In the genomic region with DNA sequence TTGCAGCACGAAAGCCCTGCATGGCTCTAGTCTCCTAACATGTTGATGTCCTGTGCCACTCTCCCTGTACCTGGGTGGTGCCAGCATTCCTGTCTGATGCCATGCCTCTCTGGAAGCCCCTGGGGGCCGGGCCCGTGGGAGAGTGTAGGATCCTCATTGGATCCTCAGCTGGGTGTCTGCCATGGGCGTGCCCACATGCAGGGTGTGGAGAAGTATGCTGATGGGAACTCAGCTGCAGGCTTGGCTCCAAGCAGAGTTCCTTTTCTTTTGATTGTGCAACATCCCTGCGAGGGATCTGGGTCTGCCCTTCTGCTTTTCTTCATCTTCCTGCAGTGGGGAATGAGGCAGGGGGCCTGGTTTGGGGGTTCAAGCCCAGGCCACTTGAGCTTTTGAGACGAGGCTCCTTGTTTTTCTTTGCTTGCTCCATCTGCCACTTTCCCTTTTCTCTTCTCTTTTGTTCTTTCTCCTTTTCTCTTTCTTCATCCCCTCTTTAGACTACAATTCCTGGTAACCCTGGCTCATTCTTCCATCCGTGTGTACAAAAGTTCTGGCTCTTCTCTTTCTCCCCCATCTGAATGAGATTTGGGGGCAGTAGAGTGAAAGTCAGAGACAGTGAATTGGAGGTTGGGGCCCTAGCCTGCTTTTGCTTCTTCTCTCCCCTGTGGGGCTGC, we compare ENCODE assay signal across 10 cellular contexts. TPM values are rescaled to one million over a fixed set of nuclear protein-coding genes. Genes with fewer than 3 reads are reported as not detected.
DNase-seq lines count a peak whose midpoint lies in the region; ATAC-seq and TF ChIP-seq lines count a peak whose summit lies in the region.
"Had no signal": no experiment of that assay in that cellular context is flagged by ENCODE, and none has a peak within 500 bp of the region (broad histone marks: within the 10 kb centered on the region; RNA-seq: fewer than 3 reads in every experiment).

No MANE protein-coding gene starts in this region.

- H3K27ac ChIP-seq in HL-60 (replicated peaks) (no peak overlapping the region), adrenal gland (peak overlapping the region in 2 of 5 donors; percentile 18 to 54), right atrium auricular region (peak overlapping the region; percentile 38 to 74)

- peaks cover 7% of the 10 kb centered on the region for H3K36me3 Mint-ChIP-seq in stimulated activated effector memory CD8-positive, alpha-beta T cell treated with anti-CD3 and anti-CD28 coated beads, Interleukin-12 subunit alpha, Interleukin-12 subunit beta, amount 100 ng/mL, for 72 hours

- TF ChIP-seq CTCF in HL-60 (IDR thresholded peaks at IDR 0.05; ENCODE audit: insufficient read depth, low read length) (no peak), adrenal gland (IDR thresholded peaks at IDR 0.05) (no peak), right atrium auricular region (IDR thresholded peaks at IDR 0.05) (no peak)

- H3K36me3 ChIP-seq in adrenal gland (replicated peaks in 1 of 2) (no peaks in the 10 kb centered on the region), right atrium auricular region (no peaks in the 10 kb centered on the region)

- peak overlapping the region; percentile 24 for H3K27ac Mint-ChIP-seq in stimulated activated effector memory CD8-positive, alpha-beta T cell treated with anti-CD3 and anti-CD28 coated beads, Interleukin-12 subunit alpha, Interleukin-12 subunit beta, amount 100 ng/mL, for 72 hours

- no peaks in the 10 kb centered on the region for H3K9me3 Mint-ChIP-seq in stimulated activated effector memory CD8-positive, alpha-beta T cell treated with anti-CD3 and anti-CD28 coated beads, Interleukin-12 subunit alpha, Interleukin-12 subunit beta, amount 100 ng/mL, for 72 hours

- H3K4me1 Mint-ChIP-seq in stimulated activated effector memory CD8-positive, alpha-beta T cell treated with anti-CD3 and anti-CD28 coated beads, Interleukin-12 subunit alpha, Interleukin-12 subunit beta, amount 100 ng/mL, for 72 hours, result peaks cover 33% of the 10 kb centered on the region

- H3K4me1 ChIP-seq in adrenal gland (replicated peaks in 1 of 2), result peaks cover 23 to 60% of the 10 kb centered on the region in 2 donors
- peaks cover 0 to 47% of the 10 kb centered on the region in 2 donors for H3K4me1 ChIP-seq in right atrium auricular region

- intact Hi-C loops in adrenal gland (cut with DNase I), result loop anchor here in 1 of 2 donors (5.0 kb wide), 1 partner anchor 43 kb away; no protein-coding TSS in a partner anchor

- H3K27me3 ChIP-seq in HL-60 (ENCODE audit: insufficient read depth, poor library complexity, severe bottlenecking) (no peaks in the 10 kb centered on the region), adrenal gland (no peaks in the 10 kb centered on the region), right atrium auricular region (no peaks in the 10 kb centered on the region)

- H3K4me3 ChIP-seq in HL-60 (replicated peaks; ENCODE audit: insufficient read depth, low read length) (no peak overlapping the region), adrenal gland (no peak overlapping the region), right atrium auricular region (no peak overlapping the region)

- DNase-seq in HL-60 (ENCODE audit: low read depth in 1 of 2, low spot score in 1 of 2) (peak; percentile 71 to 83), adrenal gland (peak; percentile 40 to 76 (median 73)), right atrium auricular region (ENCODE audit: low spot score) (peak; percentile 90), NCI-H187 treated with DMSO at 0.1 percent for 48 hours (lab: John Stamatoyannopoulos, UW) (no peak), NCI-H1417 (lab: John Stamatoyannopoulos, UW) (no peak)
- no peak for DNase-seq in stimulated activated effector memory CD8-positive, alpha-beta T cell treated with anti-CD3 and anti-CD28 coated beads, Interleukin-12 subunit alpha, Interleukin-12 subunit beta, amount 100 ng/mL, for 72 hours (ENCODE audit: low spot score in 2 of 2)
- no peak for DNase-seq in activated CD4-positive, CD25-positive, alpha-beta regulatory T cell treated with anti-CD3 and anti-CD28 coated beads, Interleukin-2, amount 50 U/mL, for 72 hours
- DNase-seq: activated CD4-positive, alpha-beta T cell treated with anti-CD3 and anti-CD28 coated beads, Interleukin-2, amount 50 U/mL, for 1 hour; stimulated activated CD4-positive, alpha-beta T cell treated with anti-CD3 and anti-CD28 coated beads, Interleukin-2, amount 100 ng/mL, for 48 hours had no signal

- H3K4me3 Mint-ChIP-seq in stimulated activated effector memory CD8-positive, alpha-beta T cell treated with anti-CD3 and anti-CD28 coated beads, Interleukin-12 subunit alpha, Interleukin-12 subunit beta, amount 100 ng/mL, for 72 hours, result no peak overlapping the region

- no peak for TF ChIP-seq POLR2A in adrenal gland (IDR thresholded peaks at IDR 0.05)

- H3K9me3 ChIP-seq in adrenal gland (replicated peaks in 1 of 3), result no peaks in the 10 kb centered on the region
- H3K9me3 ChIP-seq in right atrium auricular region, result no peaks in the 10 kb centered on the region

- no peak for ATAC-seq in stimulated activated effector memory CD8-positive, alpha-beta T cell treated with anti-CD3 and anti-CD28 coated beads, Interleukin-12 subunit alpha, Interleukin-12 subunit beta, amount 100 ng/mL, for 72 hours
- no peak for ATAC-seq in HG03045 (IDR thresholded peaks at IDR 0.05; ENCODE audit: unreplicated experiment)

- 40 to 56% (median 46%) methylated on average over 6 to 7 of the region's 7 CpGs for WGBS in adrenal gland, 4 donors

RNA-seq across cellular contexts. Expression of a gene that starts 32.9 kb away (rescaled TPM):
- total RNA-seq in adrenal gland, result 10 to 100 TPM; 16.0 to 50.4 (median 38.5) TPM
- polyA plus RNA-seq in adrenal gland, result 10 to 100 TPM; 38.0 to 45.0 (median 39.1) TPM
- 10 to 100 TPM in 1 of 2 donors, 1 to 10 TPM in 1; 7.9 to 10.2 TPM for total RNA-seq in right atrium auricular region

Comparison
In these comparisons a context has a peak if more than half of its experiments do, and no peak if none do; other contexts are left out.
1. DNase-seq: peak in HL-60 (2 of 2), adrenal gland (7 of 7) and right atrium auricular region (single experiment); none in stimulated activated effector memory CD8-positive, alpha-beta T cell treated with anti-CD3 and anti-CD28 coated beads, Interleukin-12 subunit alpha, Interleukin-12 subunit beta, amount 100 ng/mL, for 72 hours (0 of 2), NCI-H187 treated with DMSO at 0.1 percent for 48 hours (single experiment), activated CD4-positive, CD25-positive, alpha-beta regulatory T cell treated with anti-CD3 and anti-CD28 coated beads, Interleukin-2, amount 50 U/mL, for 72 hours (single experiment) and NCI-H1417 (0 of 3).